ENCODE assay signal across 17 cellular contexts in genomic region chr13:50392977-50393376, GRCh38.
"Had no signal": no experiment of that assay in that cellular context is flagged by ENCODE, and none has a peak within 500 bp of the region (broad histone marks: within the 10 kb centered on the region; RNA-seq: fewer than 3 reads in every experiment).

No MANE protein-coding gene starts in this region.

- H3K36me3 ChIP-seq: cardiac muscle cell, gastroesophageal sphincter, heart right ventricle, neutrophil, pancreas, upper lobe of left lung had no signal

- H3K4me1 ChIP-seq: pancreas, testis had no signal

- H3K9me3 ChIP-seq: gastroesophageal sphincter, heart right ventricle, neutrophil, pancreas, testis, upper lobe of left lung had no signal

- H3K27me3 ChIP-seq: cardiac muscle cell, gastroesophageal sphincter, heart right ventricle, neutrophil, pancreas, testis, upper lobe of left lung had no signal

- H3K27ac ChIP-seq: cardiac muscle cell, epithelial cell of prostate, gastroesophageal sphincter, heart right ventricle, neutrophil, pancreas, SK-N-MC, testis, upper lobe of left lung had no signal

- ATAC-seq: activated CD4-positive, alpha-beta T cell treated with anti-CD3 and anti-CD28 coated beads for 36 hours; effector memory CD8-positive, alpha-beta T cell; gastroesophageal sphincter; naive thymus-derived CD4-positive, alpha-beta T cell; pancreas; stimulated activated effector memory CD8-positive, alpha-beta T cell treated with anti-CD3 and anti-CD28 coated beads, Interleukin-12 subunit alpha, Interleukin-12 subunit beta, amount 100 ng/mL, for 72 hours had no signal

- DNase-seq: activated CD4-positive, alpha-beta T cell treated with anti-CD3 and anti-CD28 coated beads for 36 hours; activated CD4-positive, alpha-beta T cell treated with anti-CD3 and anti-CD28 coated beads, Interleukin-2, amount 50 U/mL, for 48 hours; activated T-cell treated with anti-CD3 and anti-CD28 coated beads for 4 hours; effector memory CD8-positive, alpha-beta T cell; naive thymus-derived CD4-positive, alpha-beta T cell; pancreas; small intestine; stimulated activated CD4-positive, alpha-beta T cell treated with anti-CD3 and anti-CD28 coated beads, Interleukin-4, amount 100 ng/mL, for 24 hours; testis; upper lobe of left lung had no signal

- H3K4me3 ChIP-seq: cardiac muscle cell, gastroesophageal sphincter, heart right ventricle, pancreas, SK-N-MC, testis, upper lobe of left lung had no signal
